Comparison of ENCODE assay signal across 25 cellular contexts in the genomic region with DNA sequence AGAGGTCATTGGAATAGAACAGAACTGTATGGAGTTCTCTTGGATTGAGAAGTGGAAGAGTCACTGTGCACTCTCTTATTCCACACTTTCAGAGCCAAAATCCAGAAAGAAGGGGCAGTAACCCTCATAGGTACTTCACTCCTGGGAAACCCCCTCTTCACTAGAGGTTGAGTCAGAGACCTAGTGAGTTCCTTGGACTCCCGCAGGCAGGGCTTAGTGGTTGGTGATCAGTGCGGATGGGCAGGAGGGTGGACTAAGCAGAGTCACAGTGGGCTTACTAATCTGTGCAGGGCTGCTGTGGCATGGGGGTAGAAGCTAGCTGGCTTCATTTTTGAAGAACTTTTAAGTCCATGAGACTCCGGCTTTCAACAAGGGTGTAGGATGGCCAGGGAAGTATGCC.
"Had no signal": no experiment of that assay in that cellular context is flagged by ENCODE, and none has a peak within 500 bp of the region (broad histone marks: within the 10 kb centered on the region; RNA-seq: fewer than 3 reads in every experiment).

No MANE protein-coding gene starts in this region.

- H3K4me3 Mint-ChIP-seq: activated CD8-positive, alpha-beta memory T cell treated with anti-CD3 and anti-CD28 coated beads, Interleukin-2, amount 10 ng/mL, durations not matched to agents 7 days and 5 days; activated naive CD4-positive, alpha-beta T cell treated with anti-CD3 and anti-CD28 coated beads for 36 hours; activated naive CD8-positive, alpha-beta T cell treated with anti-CD3 and anti-CD28 coated beads for 36 hours; activated T-cell treated with anti-CD3 and anti-CD28 coated beads, Interleukin-2, amount 50 U/mL, for 24 hours; activated T-helper 1 cell treated with anti-CD3 and anti-CD28 coated beads, Interleukin-12 subunit alpha, Interleukin-12 subunit beta, Interleukin-2, Interleukin-4 antibody, amounts not matched to agents 30 ng/mL and 10 ng/mL and 1 ng/mL, durations not matched to agents 14 hours and 24 hours and 36 hours; T-cell had no signal

- H3K9me3 Mint-ChIP-seq: activated naive CD4-positive, alpha-beta T cell treated with anti-CD3 and anti-CD28 coated beads for 36 hours; activated naive CD8-positive, alpha-beta T cell treated with anti-CD3 and anti-CD28 coated beads for 36 hours; activated T-cell treated with anti-CD3 and anti-CD28 coated beads, Interleukin-2, amount 50 U/mL, for 24 hours; activated T-helper 1 cell treated with anti-CD3 and anti-CD28 coated beads, Interleukin-12 subunit alpha, Interleukin-12 subunit beta, Interleukin-2, Interleukin-4 antibody, amounts not matched to agents 30 ng/mL and 10 ng/mL and 1 ng/mL, durations not matched to agents 14 hours and 24 hours and 36 hours; T-cell had no signal

- DNase-seq: activated CD4-positive, alpha-beta T cell treated with anti-CD3 and anti-CD28 coated beads for 48 hours; activated CD4-positive, alpha-beta T cell treated with anti-CD3 and anti-CD28 coated beads, Interleukin-2, amount 50 U/mL, for 48 hours; activated CD8-positive, alpha-beta memory T cell treated with anti-CD3 and anti-CD28 coated beads, Interleukin-2, amount 10 ng/mL, durations not matched to agents 7 days and 5 days; activated effector memory CD4-positive, alpha-beta T cell treated with anti-CD3 and anti-CD28 coated beads, Interleukin-2, amount 50 U/mL, for 16 hours; activated naive CD4-positive, alpha-beta T cell treated with anti-CD3 and anti-CD28 coated beads for 36 hours; activated naive CD8-positive, alpha-beta T cell treated with anti-CD3 and anti-CD28 coated beads for 36 hours; activated T-cell treated with anti-CD3 and anti-CD28 coated beads, Interleukin-2, amount 50 U/mL, for 24 hours; anterior cingulate cortex; cerebellar nuclear complex; MM.1S; NCI-H1105; NCI-H1436; NCI-H1694 treated with DMSO at 0.1 percent for 48 hours; NCI-H2029 treated with DMSO at 0.1 percent for 48 hours; NCI-H510A treated with DMSO at 0.1 percent for 48 hours; NK-92 treated with Interleukin-12 subunit alpha and Interleukin-12 subunit beta, amount 100 ng/mL, for 24 hours; OCI-M1; RPMI8226; T-cell had no signal

- H3K27ac Mint-ChIP-seq: activated CD8-positive, alpha-beta memory T cell treated with anti-CD3 and anti-CD28 coated beads, Interleukin-2, amount 10 ng/mL, durations not matched to agents 7 days and 5 days; activated naive CD4-positive, alpha-beta T cell treated with anti-CD3 and anti-CD28 coated beads for 36 hours; activated naive CD8-positive, alpha-beta T cell treated with anti-CD3 and anti-CD28 coated beads for 36 hours; activated T-cell treated with anti-CD3 and anti-CD28 coated beads, Interleukin-2, amount 50 U/mL, for 24 hours; activated T-helper 1 cell treated with anti-CD3 and anti-CD28 coated beads, Interleukin-12 subunit alpha, Interleukin-12 subunit beta, Interleukin-2, Interleukin-4 antibody, amounts not matched to agents 30 ng/mL and 10 ng/mL and 1 ng/mL, durations not matched to agents 14 hours and 24 hours and 36 hours; T-cell had no signal

- H3K27ac ChIP-seq: KMS-11, SK-N-MC had no signal

- H3K36me3 Mint-ChIP-seq: activated naive CD8-positive, alpha-beta T cell treated with anti-CD3 and anti-CD28 coated beads for 36 hours; T-cell had no signal

- ATAC-seq: activated CD4-positive, CD25-positive, alpha-beta regulatory T cell treated with anti-CD3 and anti-CD28 coated beads, Interleukin-2, amount 50 U/mL, for 24 hours; activated CD8-positive, alpha-beta memory T cell treated with anti-CD3 and anti-CD28 coated beads, Interleukin-2, amount 10 ng/mL, durations not matched to agents 7 days and 5 days; Panc1; Right ventricle myocardium inferior; T-cell had no signal

- H3K27me3 Mint-ChIP-seq: activated CD8-positive, alpha-beta memory T cell treated with anti-CD3 and anti-CD28 coated beads, Interleukin-2, amount 10 ng/mL, durations not matched to agents 7 days and 5 days; activated naive CD8-positive, alpha-beta T cell treated with anti-CD3 and anti-CD28 coated beads for 36 hours; activated T-cell treated with anti-CD3 and anti-CD28 coated beads, Interleukin-2, amount 50 U/mL, for 24 hours; T-cell had no signal

- H3K4me3 ChIP-seq: SK-N-MC had no signal
